Comparison of ENCODE assay signal across 8 cellular contexts in genomic region chrX:53281321-53281822, GRCh38. TPM values are rescaled to one million over a fixed set of nuclear protein-coding genes. Genes with fewer than 3 reads are reported as not detected.
A peak's percentile ranks its signal among the peaks of the same experiment; 100 is the strongest.
DNase-seq lines count a peak whose midpoint lies in the region; ATAC-seq and TF ChIP-seq lines count a peak whose summit lies in the region.

TSS of gene IQSEC2 (minus strand) at chrX:53281584.

- ATAC-seq in Right ventricle myocardium inferior, result peak; percentile 87
- ATAC-seq in activated CD4-positive, CD25-positive, alpha-beta regulatory T cell treated with anti-CD3 and anti-CD28 coated beads, Interleukin-2, amount 50 U/mL, for 24 hours, result no peak
- ATAC-seq in GM21528 (IDR thresholded peaks at IDR 0.05; ENCODE audit: low FRiP score, unreplicated experiment), result no peak
- ATAC-seq in CD8-positive, alpha-beta T cell, result no peak

- POLR2A ChIA-PET in AG04450 (lab: Yijun Ruan, JAX), result interaction anchor here (1.3 kb wide), 1 partner anchor 9 kb away, joined by 3 read pairs; no protein-coding TSS in a partner anchor
- POLR2A ChIA-PET in CD8-positive, alpha-beta T cell (lab: Charles Lee), result no interaction called here

- H3K27me3 Mint-ChIP-seq in CD8-positive, alpha-beta T cell (ENCODE audit: low read depth), result peaks cover 2% of the 10 kb centered on the region

- no peak within 1 kb of the TSS for H3K9ac ChIP-seq in HUES64 (ENCODE audit: low read depth, low read length)

- no peaks in the 10 kb centered on the region for H3K36me3 Mint-ChIP-seq in CD8-positive, alpha-beta T cell

- CTCF ChIA-PET in AG04450 (lab: Charles Lee), result interaction anchor here (0.6 to 2.4 kb wide), 2 partner anchors 31 to 38 kb away, joined by 4 to 9 read pairs; no protein-coding TSS in a partner anchor
- CTCF ChIA-PET in CD8-positive, alpha-beta T cell (lab: Charles Lee), result no interaction called here

- 8% methylated on average over 8 of the region's 9 CpGs for WGBS in HUES64
- WGBS in adipose tissue, 3 donors, result 3 to 8% (median 4%) methylated on average over 6 to 9 of the region's 9 CpGs

- H3K4me1 ChIP-seq in HUES64 (ENCODE audit: insufficient read depth, low read length), result peaks cover 10% of the 10 kb centered on the region; the same call in 1 of the 2 replicates
- H3K4me1 ChIP-seq in CD8-positive, alpha-beta T cell (ENCODE audit: insufficient read depth, low read length), result peaks cover 8% of the 10 kb centered on the region

- H3K4me1 Mint-ChIP-seq in CD8-positive, alpha-beta T cell (ENCODE audit: low read depth), result peaks cover 13% of the 10 kb centered on the region

- H3K27ac Mint-ChIP-seq in CD8-positive, alpha-beta T cell, result no peak within 1 kb of the TSS

- no peak for TF ChIP-seq CTCF in AG04450 (IDR thresholded peaks at IDR 0.05; ENCODE audit: low read depth, low read length)
- TF ChIP-seq CTCF in CD8-positive, alpha-beta T cell (IDR thresholded peaks at IDR 0.05), result no peak

- H3K9me3 Mint-ChIP-seq in CD8-positive, alpha-beta T cell, result no peaks in the 10 kb centered on the region

- no peaks in the 10 kb centered on the region for H3K27me3 ChIP-seq in AG04450 (ENCODE audit: control insufficient read depth, insufficient read depth, low read length)
- no peaks in the 10 kb centered on the region for H3K27me3 ChIP-seq in HUES64 (ENCODE audit: insufficient read depth, low read length)
- H3K27me3 ChIP-seq in CD8-positive, alpha-beta T cell (ENCODE audit: insufficient read depth, low read length), result no peaks in the 10 kb centered on the region

- no peaks in the 10 kb centered on the region for H3K36me3 ChIP-seq in HUES64 (ENCODE audit: insufficient read depth, low read length)
- no peaks in the 10 kb centered on the region for H3K36me3 ChIP-seq in CD8-positive, alpha-beta T cell (ENCODE audit: insufficient read depth, low read length)

- H3K9me3 ChIP-seq in AG04450 (ENCODE audit: control insufficient read depth, insufficient read depth, low read length) (no peaks in the 10 kb centered on the region), HUES64 (ENCODE audit: insufficient read depth, low read depth, low read length) (no peaks in the 10 kb centered on the region)
- H3K9me3 ChIP-seq in CD8-positive, alpha-beta T cell (ENCODE audit: low read length), result no peaks in the 10 kb centered on the region

- DNase-seq in AG04450 (ENCODE audit: low read depth, low spot score) (peak; percentile 29), Right ventricle myocardium inferior (ENCODE audit: missing footprints) (peak; percentile 89), posterior vena cava (ENCODE audit: low spot score) (peak; percentile 94)
- no peak for DNase-seq in CD8-positive, alpha-beta T cell

- intact Hi-C loops in Right ventricle myocardium inferior (cut with DNase I), result loop anchor here (10.0 kb wide), 1 partner anchor 153 kb away; the partner anchor contains the start of gene HSD17B10
- intact Hi-C loops in posterior vena cava (cut with DNase I), result no loop called here
- intact Hi-C loops in CD8-positive, alpha-beta T cell (cut with DNase I, micrococcal nuclease), result no loop called here

- peak within 1 kb of the TSS; percentile 61 for H3K27ac ChIP-seq in AG04450 (ENCODE audit: low read depth, low read length)
- H3K27ac ChIP-seq in HUES64 (ENCODE audit: low read depth, low read length), result peak within 1 kb of the TSS; percentile 49; the same call in 1 of the 2 replicates
- no peak within 1 kb of the TSS for H3K27ac ChIP-seq in adipose tissue (ENCODE audit: low read depth, low read length)
- H3K27ac ChIP-seq in CD8-positive, alpha-beta T cell (ENCODE audit: low read depth, low read length), result no peak within 1 kb of the TSS

- no peak within 1 kb of the TSS for H3K4me3 Mint-ChIP-seq in CD8-positive, alpha-beta T cell

- H3K4me3 ChIP-seq in AG04450 (ENCODE audit: low read depth, low read length) (peak within 1 kb of the TSS; percentile 57), HUES64 (ENCODE audit: low read length) (peak within 1 kb of the TSS; percentile 38)
- H3K4me3 ChIP-seq in CD8-positive, alpha-beta T cell (ENCODE audit: low read depth, low read length), result no peak within 1 kb of the TSS

RNA-seq across cellular contexts. Expression of gene IQSEC2, which starts in this region (rescaled TPM):
- polyA plus RNA-seq in AG04450 (2011; rRNA removed) (9.1 and 12.2 TPM in 2 replicates), adipose tissue (10 to 100 TPM in 2 of 3 donors, 1 to 10 TPM in 1; 5.6 to 19.8 (median 13.1) TPM)
- 10.9 and 17.3 TPM in 2 replicates for polyA minus RNA-seq in AG04450 (2011; rRNA and poly(A)+ RNA removed)
- polyA plus RNA-seq in HUES64 (2013, experiment 1 of 2), result 11.6 TPM
- 13.7 TPM for polyA plus RNA-seq in HUES64 (2013, experiment 2 of 2)
- total RNA-seq in Right ventricle myocardium inferior (11.6 TPM), posterior vena cava (1 to 10 TPM; 8.3 to 9.4 TPM)
- total RNA-seq in CD8-positive, alpha-beta T cell, result 1 to 10 TPM in 1 of 2 experiments, under 1 TPM in 1; 0.78 to 1.0 TPM

Comparison
In these comparisons a context has a peak if more than half of its experiments do, and no peak if none do; other contexts are left out.
1. DNase-seq: peak in AG04450 (single experiment), Right ventricle myocardium inferior (single experiment) and posterior vena cava (single experiment); none in CD8-positive, alpha-beta T cell (0 of 7).
2. H3K27ac ChIP-seq: peak in AG04450 (single experiment) and HUES64 (single experiment); none in adipose tissue (single experiment) and CD8-positive, alpha-beta T cell (single experiment).